8 cellular contexts compared by ENCODE assay signal in the genomic region with DNA sequence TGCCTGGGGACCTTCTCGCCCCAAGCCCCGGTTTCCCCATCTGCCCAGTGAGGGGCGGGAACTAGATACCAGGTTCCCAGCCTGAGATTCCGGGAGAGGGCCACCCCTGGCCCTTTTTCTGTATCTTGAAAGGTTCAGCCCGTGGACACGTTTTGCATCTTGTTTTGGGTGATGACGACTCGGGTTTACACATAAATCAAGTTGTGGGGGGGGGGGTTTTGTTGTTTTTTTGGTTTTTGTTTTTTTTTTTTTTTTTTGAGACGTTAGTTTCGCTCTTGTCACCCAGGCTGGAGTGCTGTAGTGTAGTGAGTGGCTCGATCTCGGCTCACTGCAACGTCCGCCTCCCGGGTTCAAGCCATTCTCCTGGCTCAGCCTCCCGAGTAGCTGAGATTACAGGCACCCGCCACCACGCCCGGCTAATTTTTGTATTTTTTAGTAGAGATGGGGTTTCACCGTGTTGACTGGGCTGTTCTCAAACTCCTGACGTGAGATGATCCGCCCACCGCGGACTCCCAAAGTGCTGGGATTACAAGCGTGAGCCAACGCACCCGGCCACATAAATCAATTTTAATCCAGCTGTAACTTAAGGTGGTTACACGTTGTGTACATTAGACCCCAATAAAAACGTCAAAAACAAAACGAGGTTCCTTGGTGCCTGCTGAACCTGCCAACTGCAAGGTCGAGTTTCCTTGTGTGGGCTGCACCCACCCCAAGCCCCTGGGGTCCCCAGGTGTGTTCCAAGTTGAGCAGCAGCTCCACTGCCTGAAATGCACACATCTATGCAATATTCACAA. TPM values are rescaled to one million over a fixed set of nuclear protein-coding genes. Genes with fewer than 3 reads are reported as not detected.
DNase-seq lines count a peak whose midpoint lies in the region; ATAC-seq and TF ChIP-seq lines count a peak whose summit lies in the region.

No MANE protein-coding gene starts in this region.

- DNase-seq in NCI-H146 treated with DMSO at 0.1 percent for 48 hours (lab: John Stamatoyannopoulos, UW; ENCODE audit: unreplicated experiment) (peak; percentile 37), NCI-H146 (lab: John Stamatoyannopoulos, UW) (no peak), SK-N-MC (ENCODE audit: low read depth, low spot score) (no peak), fibroblast of the aortic adventitia (ENCODE audit: low read depth) (no peak), retina (peak; percentile 85), A172 (ENCODE audit: low spot score) (no peak), globus pallidus (ENCODE audit: low spot score) (no peak)

- no peak for TF ChIP-seq CTCF in fibroblast of the aortic adventitia (IDR thresholded peaks at IDR 0.05; ENCODE audit: insufficient read depth, low read length)

- no peaks in the 10 kb centered on the region for H3K36me3 ChIP-seq in SK-N-MC (ENCODE audit: insufficient read depth, low read length)

- peak overlapping the region; percentile 64 for H3K9ac ChIP-seq in SK-N-MC (ENCODE audit: insufficient read length)

- no peak for ATAC-seq in GM21786 (IDR thresholded peaks at IDR 0.05; ENCODE audit: unreplicated experiment)

- no peaks in the 10 kb centered on the region for H3K9me3 ChIP-seq in SK-N-MC (ENCODE audit: low read depth, low read length)

- peak overlapping the region; percentile 94 for H3K4me3 ChIP-seq in SK-N-MC
- H3K4me3 ChIP-seq in fibroblast of the aortic adventitia (ENCODE audit: low read depth, low read length), result peak overlapping the region; percentile 75

- H3K27ac ChIP-seq in SK-N-MC, result no peak overlapping the region

RNA-seq across cellular contexts. Expression of a gene that starts 1.1 kb away (rescaled TPM):
- 7.4 and 7.5 TPM in 2 replicates for total RNA-seq in fibroblast of the aortic adventitia (ENCODE audit: low replicate concordance)
- total RNA-seq in A172 (2014; rRNA removed; shearing (Covaris generic)), result 5.6 and 14.9 TPM in 2 replicates

RNA-seq across cellular contexts. Expression of a gene that starts 43.7 kb away (rescaled TPM):
- total RNA-seq in fibroblast of the aortic adventitia (ENCODE audit: low replicate concordance), result 11.5 and 26.2 TPM in 2 replicates
- total RNA-seq in A172 (2014; rRNA removed; shearing (Covaris generic)), result 29.1 and 31.5 TPM in 2 replicates

Comparison
In these comparisons a context has a peak if more than half of its experiments do, and no peak if none do; other contexts are left out.
1. DNase-seq: peak in NCI-H146 treated with DMSO at 0.1 percent for 48 hours (single experiment) and retina (single experiment); none in NCI-H146 (single experiment), SK-N-MC (single experiment), fibroblast of the aortic adventitia (single experiment), A172 (single experiment) and globus pallidus (single experiment).